ENCODE assay signal across 8 cellular contexts in the genomic region with DNA sequence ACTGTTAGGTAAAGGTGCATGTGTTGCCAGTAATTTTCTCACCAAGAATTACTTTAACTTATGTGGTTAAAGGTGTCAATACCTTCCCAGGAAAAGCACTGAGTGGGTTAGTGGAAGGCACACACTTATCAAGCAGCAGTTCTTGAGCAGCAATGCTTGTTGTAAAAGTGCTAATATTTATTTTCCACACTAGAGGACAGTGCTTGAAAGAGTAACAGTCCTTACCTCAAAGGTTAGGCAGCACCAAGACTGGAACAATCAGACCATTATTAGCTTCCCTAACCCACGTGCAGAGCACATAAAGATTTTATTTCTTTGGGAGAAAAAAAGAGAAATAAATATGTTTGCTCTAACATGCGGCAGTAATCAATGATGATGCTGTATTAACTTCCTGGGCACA. TPM values are rescaled to one million over a fixed set of nuclear protein-coding genes. Genes with fewer than 3 reads are reported as not detected.
A peak's percentile ranks its signal among the peaks of the same experiment; 100 is the strongest.
DNase-seq lines count a peak whose midpoint lies in the region; ATAC-seq and TF ChIP-seq lines count a peak whose summit lies in the region.
"Had no signal": no experiment of that assay in that cellular context is flagged by ENCODE, and none has a peak within 500 bp of the region (broad histone marks: within the 10 kb centered on the region; RNA-seq: fewer than 3 reads in every experiment).

No MANE protein-coding gene starts in this region.

- peak; percentile 63 for ATAC-seq in GM18511 (IDR thresholded peaks at IDR 0.05; ENCODE audit: unreplicated experiment)

- DNase-seq in NCI-H2107 (lab: John Stamatoyannopoulos, UW) (peak; percentile 21), epithelial cell of esophagus (ENCODE audit: low read depth) (peak; percentile 27), retinal pigment epithelial cell (ENCODE audit: low read depth) (peak; percentile 39), endothelial cell (ENCODE audit: low spot score) (no peak), activated gamma-delta T cell (lab: John Stamatoyannopoulos, UW) (no peak), posterior vena cava (ENCODE audit: low spot score) (no peak)
- DNase-seq: NCI-H2227 treated with DMSO at 0.1 percent for 48 hours had no signal

- TF ChIP-seq CTCF in epithelial cell of esophagus (IDR thresholded peaks at IDR 0.05; ENCODE audit: insufficient read depth, low read depth, low read length, missing control alignments) (peak; percentile 44), retinal pigment epithelial cell (conservative IDR thresholded peaks at IDR 0.05; ENCODE audit: low read depth, low read length) (peak; percentile 55), endothelial cell (IDR thresholded peaks at IDR 0.05; ENCODE audit: unreplicated experiment) (no peak)

- H3K9me3 Mint-ChIP-seq in endothelial cell (ENCODE audit: unreplicated experiment): no peaks in the 10 kb centered on the region

- H3K36me3 Mint-ChIP-seq in endothelial cell (ENCODE audit: low read depth, unreplicated experiment): no peaks in the 10 kb centered on the region

- intact Hi-C loops in posterior vena cava (cut with DNase I): no loop called here

- H3K4me3 ChIP-seq in epithelial cell of esophagus (ENCODE audit: low read length) (no peak overlapping the region), retinal pigment epithelial cell (ENCODE audit: low read length) (no peak overlapping the region)

- peaks cover 1% of the 10 kb centered on the region for H3K27me3 Mint-ChIP-seq in endothelial cell (ENCODE audit: unreplicated experiment)

- H3K4me3 Mint-ChIP-seq in endothelial cell (ENCODE audit: unreplicated experiment): no peak overlapping the region

- no peak overlapping the region for H3K27ac Mint-ChIP-seq in endothelial cell (ENCODE audit: unreplicated experiment)

- no peaks in the 10 kb centered on the region for H3K4me1 Mint-ChIP-seq in endothelial cell (ENCODE audit: unreplicated experiment)

RNA-seq across cellular contexts. Expression of a gene that starts 48.8 kb away (rescaled TPM):
- total RNA-seq in endothelial cell (ENCODE audit: unreplicated experiment) (53.2 TPM), posterior vena cava (10 to 100 TPM; 47.6 TPM)

Comparison
In these comparisons a context has a peak if more than half of its experiments do, and no peak if none do; other contexts are left out.
1. DNase-seq: peak in NCI-H2107 (single experiment), epithelial cell of esophagus (single experiment) and retinal pigment epithelial cell (single experiment); none in endothelial cell (single experiment), activated gamma-delta T cell (single experiment) and posterior vena cava (single experiment).